ENCODE assay signal across 1 cellular context in the genomic region with DNA sequence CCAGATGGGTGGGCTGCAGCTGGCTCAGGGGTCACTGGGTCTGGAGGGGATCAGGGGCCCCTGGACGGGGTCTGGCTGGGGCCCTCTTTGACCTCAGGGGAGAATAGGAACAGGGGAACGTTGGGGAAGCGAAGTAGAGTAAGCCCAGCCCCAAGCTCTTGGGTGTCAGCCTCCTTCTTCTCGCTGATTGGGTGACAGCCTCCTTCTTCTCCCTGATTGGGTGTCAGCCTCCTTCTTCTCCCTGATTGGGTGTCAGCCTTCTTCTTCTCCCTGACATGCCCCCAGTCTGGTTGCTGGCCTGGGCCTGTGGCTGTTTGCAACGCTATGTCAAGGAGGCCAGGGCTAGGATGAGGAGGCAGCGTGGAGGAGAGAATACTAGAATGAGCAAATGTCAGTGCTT.
TF ChIP-seq lines count a peak whose summit lies in the region.

No MANE protein-coding gene starts in this region.

TF ChIP-seq in WTC11, 78 proteins besides CTCF, POLR2A, EP300 and RAD21 (continued from another document):
- TF ChIP-seq, protein P1, sequence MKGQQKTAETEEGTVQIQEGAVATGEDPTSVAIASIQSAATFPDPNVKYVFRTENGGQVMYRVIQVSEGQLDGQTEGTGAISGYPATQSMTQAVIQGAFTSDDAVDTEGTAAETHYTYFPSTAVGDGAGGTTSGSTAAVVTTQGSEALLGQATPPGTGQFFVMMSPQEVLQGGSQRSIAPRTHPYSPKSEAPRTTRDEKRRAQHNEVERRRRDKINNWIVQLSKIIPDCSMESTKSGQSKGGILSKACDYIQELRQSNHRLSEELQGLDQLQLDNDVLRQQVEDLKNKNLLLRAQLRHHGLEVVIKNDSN (CRISPR knock-in tag; IDR thresholded peaks at IDR 0.05): no peak
- TF ChIP-seq, protein P2, sequence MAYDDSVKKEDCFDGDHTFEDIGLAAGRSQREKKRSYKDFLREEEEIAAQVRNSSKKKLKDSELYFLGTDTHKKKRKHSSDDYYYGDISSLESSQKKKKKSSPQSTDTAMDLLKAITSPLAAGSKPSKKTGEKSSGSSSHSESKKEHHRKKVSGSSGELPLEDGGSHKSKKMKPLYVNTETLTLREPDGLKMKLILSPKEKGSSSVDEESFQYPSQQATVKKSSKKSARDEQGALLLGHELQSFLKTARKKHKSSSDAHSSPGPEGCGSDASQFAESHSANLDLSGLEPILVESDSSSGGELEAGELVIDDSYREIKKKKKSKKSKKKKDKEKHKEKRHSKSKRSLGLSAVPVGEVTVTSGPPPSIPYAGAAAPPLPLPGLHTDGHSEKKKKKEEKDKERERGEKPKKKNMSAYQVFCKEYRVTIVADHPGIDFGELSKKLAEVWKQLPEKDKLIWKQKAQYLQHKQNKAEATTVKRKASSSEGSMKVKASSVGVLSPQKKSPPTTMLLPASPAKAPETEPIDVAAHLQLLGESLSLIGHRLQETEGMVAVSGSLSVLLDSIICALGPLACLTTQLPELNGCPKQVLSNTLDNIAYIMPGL (CRISPR knock-in tag; IDR thresholded peaks at IDR 0.05): no peak
- TF ChIP-seq KAT7 (CRISPR knock-in tag; IDR thresholded peaks at IDR 0.05; ENCODE audit: borderline replicate concordance) (no peak), ELF4 (CRISPR knock-in tag; IDR thresholded peaks at IDR 0.05; ENCODE audit: low read depth) (no peak), CREM (CRISPR knock-in tag; IDR thresholded peaks at IDR 0.05) (no peak), GRHL2 (CRISPR knock-in tag; IDR thresholded peaks at IDR 0.05; ENCODE audit: insufficient replicate concordance, severe bottlenecking) (no peak), MYBL2 (CRISPR knock-in tag; IDR thresholded peaks at IDR 0.05) (no peak), ZNF219 (CRISPR knock-in tag; IDR thresholded peaks at IDR 0.05; ENCODE audit: borderline replicate concordance) (no peak), ZNF317 (CRISPR knock-in tag; IDR thresholded peaks at IDR 0.05; ENCODE audit: borderline replicate concordance, low read depth) (no peak)
- TF ChIP-seq, protein P3, sequence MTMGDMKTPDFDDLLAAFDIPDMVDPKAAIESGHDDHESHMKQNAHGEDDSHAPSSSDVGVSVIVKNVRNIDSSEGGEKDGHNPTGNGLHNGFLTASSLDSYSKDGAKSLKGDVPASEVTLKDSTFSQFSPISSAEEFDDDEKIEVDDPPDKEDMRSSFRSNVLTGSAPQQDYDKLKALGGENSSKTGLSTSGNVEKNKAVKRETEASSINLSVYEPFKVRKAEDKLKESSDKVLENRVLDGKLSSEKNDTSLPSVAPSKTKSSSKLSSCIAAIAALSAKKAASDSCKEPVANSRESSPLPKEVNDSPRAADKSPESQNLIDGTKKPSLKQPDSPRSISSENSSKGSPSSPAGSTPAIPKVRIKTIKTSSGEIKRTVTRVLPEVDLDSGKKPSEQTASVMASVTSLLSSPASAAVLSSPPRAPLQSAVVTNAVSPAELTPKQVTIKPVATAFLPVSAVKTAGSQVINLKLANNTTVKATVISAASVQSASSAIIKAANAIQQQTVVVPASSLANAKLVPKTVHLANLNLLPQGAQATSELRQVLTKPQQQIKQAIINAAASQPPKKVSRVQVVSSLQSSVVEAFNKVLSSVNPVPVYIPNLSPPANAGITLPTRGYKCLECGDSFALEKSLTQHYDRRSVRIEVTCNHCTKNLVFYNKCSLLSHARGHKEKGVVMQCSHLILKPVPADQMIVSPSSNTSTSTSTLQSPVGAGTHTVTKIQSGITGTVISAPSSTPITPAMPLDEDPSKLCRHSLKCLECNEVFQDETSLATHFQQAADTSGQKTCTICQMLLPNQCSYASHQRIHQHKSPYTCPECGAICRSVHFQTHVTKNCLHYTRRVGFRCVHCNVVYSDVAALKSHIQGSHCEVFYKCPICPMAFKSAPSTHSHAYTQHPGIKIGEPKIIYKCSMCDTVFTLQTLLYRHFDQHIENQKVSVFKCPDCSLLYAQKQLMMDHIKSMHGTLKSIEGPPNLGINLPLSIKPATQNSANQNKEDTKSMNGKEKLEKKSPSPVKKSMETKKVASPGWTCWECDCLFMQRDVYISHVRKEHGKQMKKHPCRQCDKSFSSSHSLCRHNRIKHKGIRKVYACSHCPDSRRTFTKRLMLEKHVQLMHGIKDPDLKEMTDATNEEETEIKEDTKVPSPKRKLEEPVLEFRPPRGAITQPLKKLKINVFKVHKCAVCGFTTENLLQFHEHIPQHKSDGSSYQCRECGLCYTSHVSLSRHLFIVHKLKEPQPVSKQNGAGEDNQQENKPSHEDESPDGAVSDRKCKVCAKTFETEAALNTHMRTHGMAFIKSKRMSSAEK (CRISPR knock-in tag; IDR thresholded peaks at IDR 0.05; ENCODE audit: borderline replicate concordance): no peak
- TF ChIP-seq, protein P4, sequence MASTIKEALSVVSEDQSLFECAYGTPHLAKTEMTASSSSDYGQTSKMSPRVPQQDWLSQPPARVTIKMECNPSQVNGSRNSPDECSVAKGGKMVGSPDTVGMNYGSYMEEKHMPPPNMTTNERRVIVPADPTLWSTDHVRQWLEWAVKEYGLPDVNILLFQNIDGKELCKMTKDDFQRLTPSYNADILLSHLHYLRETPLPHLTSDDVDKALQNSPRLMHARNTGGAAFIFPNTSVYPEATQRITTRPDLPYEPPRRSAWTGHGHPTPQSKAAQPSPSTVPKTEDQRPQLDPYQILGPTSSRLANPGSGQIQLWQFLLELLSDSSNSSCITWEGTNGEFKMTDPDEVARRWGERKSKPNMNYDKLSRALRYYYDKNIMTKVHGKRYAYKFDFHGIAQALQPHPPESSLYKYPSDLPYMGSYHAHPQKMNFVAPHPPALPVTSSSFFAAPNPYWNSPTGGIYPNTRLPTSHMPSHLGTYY (CRISPR knock-in tag; IDR thresholded peaks at IDR 0.05): no peak
